ENCODE assay signal across 9 cellular contexts in genomic region chr21:25396135-25396711, GRCh38.
DNase-seq lines count a peak whose midpoint lies in the region; ATAC-seq and TF ChIP-seq lines count a peak whose summit lies in the region.
"Had no signal": no experiment of that assay in that cellular context is flagged by ENCODE, and none has a peak within 500 bp of the region (broad histone marks: within the 10 kb centered on the region; RNA-seq: fewer than 3 reads in every experiment).

No MANE protein-coding gene starts in this region.

- no peak overlapping the region for H2AFZ ChIP-seq in H9 (ENCODE audit: low read length)

- H3K27me3 ChIP-seq in breast epithelium (no peaks in the 10 kb centered on the region), H9 (ENCODE audit: insufficient read depth, low read length) (no peaks in the 10 kb centered on the region)

- no peak overlapping the region for H3K4me2 ChIP-seq in H9 (ENCODE audit: insufficient read depth, insufficient read length, low read length)

- no peak overlapping the region for H4K8ac ChIP-seq in H9 (replicated peaks; ENCODE audit: insufficient read length, low read depth, low read length)

- no peak overlapping the region for H2BK15ac ChIP-seq in H9 (ENCODE audit: low read depth, low read length)

- H2AK5ac ChIP-seq in H9 (ENCODE audit: insufficient read length, low read length) = no peak overlapping the region

- no CpG with 5 or more reads among the region's 8 CpGs for WGBS in H9 (ENCODE audit: extremely low coverage, insufficient read length, low lambda C conversion rate)

- no peak overlapping the region for H2BK20ac ChIP-seq in H9 (ENCODE audit: low read depth, low read length, poor library complexity, severe bottlenecking)

- H3T11ph ChIP-seq in H9 (ENCODE audit: low read length) = no peak overlapping the region

- H3K36me3 ChIP-seq in breast epithelium = no peaks in the 10 kb centered on the region

- H3K9me3 Mint-ChIP-seq in activated naive CD8-positive, alpha-beta T cell treated with anti-CD3 and anti-CD28 coated beads, Interleukin-2, amount 10 ng/mL, durations not matched to agents 7 days and 5 days = no peaks in the 10 kb centered on the region
- H3K9me3 Mint-ChIP-seq in H9 = no peaks in the 10 kb centered on the region; a peak in 3 of 5 replicates
- H3K9me3 Mint-ChIP-seq: CD4-positive, alpha-beta T cell had no signal

- peak overlapping the region; percentile 58 for H3K4me3 Mint-ChIP-seq in activated naive CD8-positive, alpha-beta T cell treated with anti-CD3 and anti-CD28 coated beads, Interleukin-2, amount 10 ng/mL, durations not matched to agents 7 days and 5 days
- no peak overlapping the region for H3K4me3 Mint-ChIP-seq in H9
- H3K4me3 Mint-ChIP-seq: CD4-positive, alpha-beta T cell had no signal

- no peak for TF ChIP-seq POLR2A in breast epithelium (IDR thresholded peaks at IDR 0.05)

- H3K4me1 ChIP-seq in breast epithelium = no peaks in the 10 kb centered on the region
- no peaks in the 10 kb centered on the region for H3K4me1 ChIP-seq in H9 (ENCODE audit: insufficient read depth, low read length)

- no peak overlapping the region for H2BK12ac ChIP-seq in H9 (ENCODE audit: insufficient read length, low read depth, low read length)

- no peaks in the 10 kb centered on the region for H3K36me3 Mint-ChIP-seq in activated naive CD8-positive, alpha-beta T cell treated with anti-CD3 and anti-CD28 coated beads, Interleukin-2, amount 10 ng/mL, durations not matched to agents 7 days and 5 days
- peaks cover 0 to 5% (median 0%) of the 10 kb centered on the region in 3 experiments; a peak in 1 of 7 replicates for H3K36me3 Mint-ChIP-seq in H9 (ENCODE audit: insufficient read depth in 1 of 3, low read depth in 3 of 3)

- H4K5ac ChIP-seq in H9 (ENCODE audit: insufficient read length, low read depth, low read length) = no peak overlapping the region

- no peak overlapping the region for H3K4ac ChIP-seq in H9 (ENCODE audit: low read depth, low read length)

- no peak overlapping the region for H4K91ac ChIP-seq in H9 (ENCODE audit: insufficient read length, low read depth, low read length)

- H3K4me3 ChIP-seq in GM12865 (ENCODE audit: low read depth, low read length) (peak overlapping the region; percentile 55), breast epithelium (no peak overlapping the region)

- peak overlapping the region; percentile 66 for H3K27ac Mint-ChIP-seq in activated naive CD8-positive, alpha-beta T cell treated with anti-CD3 and anti-CD28 coated beads, Interleukin-2, amount 10 ng/mL, durations not matched to agents 7 days and 5 days
- 0 out of 7 replicates have a peak overlapping the region, but pooled peaks of 1 of the 3 experiments have one; percentile 6 for H3K27ac Mint-ChIP-seq in H9
- H3K27ac Mint-ChIP-seq: CD4-positive, alpha-beta T cell had no signal

- no peaks in the 10 kb centered on the region for H3K27me3 Mint-ChIP-seq in activated naive CD8-positive, alpha-beta T cell treated with anti-CD3 and anti-CD28 coated beads, Interleukin-2, amount 10 ng/mL, durations not matched to agents 7 days and 5 days
- H3K27me3 Mint-ChIP-seq in H9 (ENCODE audit: low read depth) = no peaks in the 10 kb centered on the region
- H3K27me3 Mint-ChIP-seq: CD4-positive, alpha-beta T cell had no signal

- H3K14ac ChIP-seq in H9 (ENCODE audit: insufficient read depth, low read length) = no peak overlapping the region

- POLR2A ChIA-PET in activated naive CD8-positive, alpha-beta T cell treated with anti-CD3 and anti-CD28 coated beads, Interleukin-2, amount 10 ng/mL, durations not matched to agents 7 days and 5 days (lab: Charles Lee) = interaction anchor here (0.5 kb wide), 1 partner anchor 379 kb away, joined by 3 read pairs; no protein-coding TSS in a partner anchor

- peak; percentile 81 for ATAC-seq in GM21423 (IDR thresholded peaks at IDR 0.05; ENCODE audit: unreplicated experiment)
- peak; percentile 84 for ATAC-seq in HG03520 (IDR thresholded peaks at IDR 0.05; ENCODE audit: unreplicated experiment)
- ATAC-seq in activated naive CD8-positive, alpha-beta T cell treated with anti-CD3 and anti-CD28 coated beads, Interleukin-2, amount 10 ng/mL, durations not matched to agents 7 days and 5 days (ENCODE audit: low read depth) = peak; percentile 95

- H2BK120ac ChIP-seq in H9 (ENCODE audit: low read depth, low read length, poor library complexity, severe bottlenecking) = no peak overlapping the region

- H3K4me1 Mint-ChIP-seq in activated naive CD8-positive, alpha-beta T cell treated with anti-CD3 and anti-CD28 coated beads, Interleukin-2, amount 10 ng/mL, durations not matched to agents 7 days and 5 days = peaks cover 7% of the 10 kb centered on the region
- H3K4me1 Mint-ChIP-seq in H9 = no peaks in the 10 kb centered on the region

- no peaks in the 10 kb centered on the region for H3K79me1 ChIP-seq in H9 (ENCODE audit: insufficient read depth, low read depth, low read length, poor library complexity, severe bottlenecking)

- TF ChIP-seq CTCF in GM12865 (IDR thresholded peaks at IDR 0.05; ENCODE audit: insufficient read depth, low read depth, low read length, missing control alignments) = no peak
- no peak for TF ChIP-seq CTCF in breast epithelium (IDR thresholded peaks at IDR 0.05)
- no peak for TF ChIP-seq CTCF in H9 (conservative IDR thresholded peaks at IDR 0.05)

- H3K56ac ChIP-seq in H9 (ENCODE audit: insufficient read length, low read depth, low read length) = no peak overlapping the region

- no peak overlapping the region for H3K9ac ChIP-seq in H9 (ENCODE audit: extremely low read depth, insufficient read length, low read length)

- H3K9me3 ChIP-seq in breast epithelium (no peaks in the 10 kb centered on the region), H9 (ENCODE audit: control insufficient read depth, low read depth, low read length) (no peaks in the 10 kb centered on the region)

- H3K23me2 ChIP-seq in H9 (ENCODE audit: insufficient read length, low read depth, low read length, poor library complexity, severe bottlenecking) = no peaks in the 10 kb centered on the region

- H3K79me2 ChIP-seq in H9 (ENCODE audit: insufficient read depth, low read length) = no peaks in the 10 kb centered on the region

- H3K18ac ChIP-seq in H9 (ENCODE audit: insufficient read length, low read depth, low read length) = no peak overlapping the region

- no peak overlapping the region for H2BK5ac ChIP-seq in H9 (ENCODE audit: insufficient read length, low read length)

- intact Hi-C loops in breast epithelium (cut with DNase I; ENCODE audit: low total_unique reads) = no loop called here

- H3K23ac ChIP-seq in H9 (ENCODE audit: insufficient read length, low read depth, low read length) = no peak overlapping the region

- no peaks in the 10 kb centered on the region for H4K20me1 ChIP-seq in H9 (ENCODE audit: control insufficient read depth, insufficient read depth, insufficient read length)

- H3K27ac ChIP-seq in breast epithelium = no peak overlapping the region
- no peak overlapping the region for H3K27ac ChIP-seq in H9 (ENCODE audit: insufficient read length, low read depth, low read length)

- DNase-seq in GM12865 (ENCODE audit: low read depth) (peak; percentile 90), breast epithelium (ENCODE audit: low spot score in 2 of 2) (no peak), H9 (no peak), glomerular visceral epithelial cell (ENCODE audit: extremely low spot score) (no peak), AML-193 (lab: John Stamatoyannopoulos, UW) (no peak)
- no peak for DNase-seq in activated naive CD8-positive, alpha-beta T cell treated with anti-CD3 and anti-CD28 coated beads, Interleukin-2, amount 10 ng/mL, durations not matched to agents 7 days and 5 days
- DNase-seq: CD4-positive, alpha-beta T cell had no signal
